ENCODE assay signal across 8 cellular contexts in genomic region chr16:13919683-13920509, GRCh38. TPM values are rescaled to one million over a fixed set of nuclear protein-coding genes. Genes with fewer than 3 reads are reported as not detected.
A peak's percentile ranks its signal among the peaks of the same experiment; 100 is the strongest.
DNase-seq lines count a peak whose midpoint lies in the region; ATAC-seq and TF ChIP-seq lines count a peak whose summit lies in the region.

TSS of gene ERCC4 (plus strand) at chr16:13920154. CDS start at chr16:13920166, 12 bp downstream.

- BruUV-seq in Panc1 (replicated peaks; lab: Mats Ljungman, UMichigan) = no TSS peak

- in situ Hi-C loops in Panc1 (cut with HindIII; ENCODE audit: low pct_unique_long_range_greater_than_20kb, low sequenced_read_pairs) = no loop called here

- H3K27me3 ChIP-seq in DOHH2 (ENCODE audit: control insufficient read depth, low read length) = peaks cover 7% of the 10 kb centered on the region
- H3K27me3 ChIP-seq in KMS-11 (ENCODE audit: insufficient read depth, low read depth) = no peaks in the 10 kb centered on the region
- H3K27me3 ChIP-seq in Panc1 (ENCODE audit: control insufficient read depth, insufficient read depth, low read length) = peaks cover 8% of the 10 kb centered on the region; the same call in 1 of the 2 replicates
- no peaks in the 10 kb centered on the region for H3K27me3 ChIP-seq in muscle layer of colon (ENCODE audit: control insufficient read depth in 1 of 2, insufficient read depth in 2 of 2, low read length in 2 of 2)

- peak; percentile 92 for TF ChIP-seq CTCF in DOHH2 (IDR thresholded peaks at IDR 0.05; ENCODE audit: low read depth, low read length, poor library complexity, severe bottlenecking)
- TF ChIP-seq CTCF in KMS-11 (conservative IDR thresholded peaks at IDR 0.05; ENCODE audit: low read depth, low read length) = peak; percentile 99
- TF ChIP-seq CTCF in Panc1 (IDR thresholded peaks at IDR 0.05) = peak; percentile 100

- H3K36me3 ChIP-seq in DOHH2 (ENCODE audit: control insufficient read depth, low read length) = peaks cover 7% of the 10 kb centered on the region
- no peaks in the 10 kb centered on the region for H3K36me3 ChIP-seq in KMS-11 (ENCODE audit: insufficient read depth)
- peaks cover 6% of the 10 kb centered on the region; the same call in 1 of the 2 replicates for H3K36me3 ChIP-seq in Panc1 (ENCODE audit: control insufficient read depth, insufficient read depth, low read length)
- peaks cover 10% of the 10 kb centered on the region for H3K36me3 ChIP-seq in muscle layer of colon (ENCODE audit: insufficient read depth, low read length)

- H3K9me2 ChIP-seq in DOHH2 (replicated peaks; ENCODE audit: control insufficient read depth, low read length) = no peaks in the 10 kb centered on the region

- H3K4me1 ChIP-seq in DOHH2 (ENCODE audit: control insufficient read depth, low read length) (peaks cover 14% of the 10 kb centered on the region), KMS-11 (ENCODE audit: low read depth, poor library complexity, severe bottlenecking) (peaks cover 62% of the 10 kb centered on the region), Panc1 (ENCODE audit: control insufficient read depth, insufficient read depth, low read length) (peaks cover 34% of the 10 kb centered on the region), muscle layer of colon (ENCODE audit: insufficient read depth, low read length) (peaks cover 10% of the 10 kb centered on the region)

- H3K9me3 Mint-ChIP-seq in activated T-cell treated with anti-CD3 and anti-CD28 coated beads, Interleukin-2, amount 50 U/mL, for 4 hours = no peaks in the 10 kb centered on the region

- intact Hi-C loops in Panc1 (cut with micrococcal nuclease; ENCODE audit: unreplicated experiment) = loop anchor here (5.0 to 10.0 kb wide), 4 partner anchors 152 to 605 kb away; partner anchors contain the start of gene MRTFB

- H3K4me3 ChIP-seq in DOHH2 (ENCODE audit: low read length) (peak within 1 kb of the TSS; percentile 78), KMS-11 (IDR thresholded peaks at IDR 0.05; ENCODE audit: insufficient read depth, low read depth, low read length) (peak within 1 kb of the TSS; percentile 51), Panc1 (ENCODE audit: low read depth in 2 of 2, low read length in 2 of 2) (peak within 1 kb of the TSS; percentile 85 to 87), muscle layer of colon (ENCODE audit: low read depth in 1 of 2, low read length in 2 of 2) (peak within 1 kb of the TSS; percentile 75 to 95)

- H3K9ac ChIP-seq in KMS-11 = peak within 1 kb of the TSS; percentile 83
- H3K9ac ChIP-seq in muscle layer of colon (ENCODE audit: low read length) = peak within 1 kb of the TSS; percentile 85

- no peak within 1 kb of the TSS for H3K27ac ChIP-seq in DOHH2 (ENCODE audit: low read depth, low read length)
- peak within 1 kb of the TSS; percentile 46 for H3K27ac ChIP-seq in KMS-11
- H3K27ac ChIP-seq in Panc1 (ENCODE audit: low read length) = peak within 1 kb of the TSS; percentile 96
- H3K27ac ChIP-seq in muscle layer of colon (ENCODE audit: low read depth, low read length) = peak within 1 kb of the TSS; percentile 65

- peak; percentile 97 for ATAC-seq in GM21737 (IDR thresholded peaks at IDR 0.05; ENCODE audit: unreplicated experiment)
- peak; percentile 99 for ATAC-seq in Panc1
- ATAC-seq in activated T-cell treated with anti-CD3 and anti-CD28 coated beads, Interleukin-2, amount 50 U/mL, for 4 hours = peak; percentile 99
- peak; percentile 99 for ATAC-seq in esophagus mucosa

- H3K27me3 Mint-ChIP-seq in activated T-cell treated with anti-CD3 and anti-CD28 coated beads, Interleukin-2, amount 50 U/mL, for 4 hours (ENCODE audit: low read depth) = no peaks in the 10 kb centered on the region

- peaks cover 10% of the 10 kb centered on the region for H3K79me2 ChIP-seq in DOHH2 (ENCODE audit: control insufficient read depth, low read length)
- H3K79me2 ChIP-seq in KMS-11 (ENCODE audit: insufficient read depth, low read depth) = peaks cover 5% of the 10 kb centered on the region; the same call in 1 of the 2 replicates

- H3K36me3 Mint-ChIP-seq in activated T-cell treated with anti-CD3 and anti-CD28 coated beads, Interleukin-2, amount 50 U/mL, for 4 hours (ENCODE audit: insufficient read depth) = peaks cover 8% of the 10 kb centered on the region

- H3K4me3 Mint-ChIP-seq in activated T-cell treated with anti-CD3 and anti-CD28 coated beads, Interleukin-2, amount 50 U/mL, for 4 hours = peak within 1 kb of the TSS; percentile 97

- peak within 1 kb of the TSS; percentile 85 for H2AFZ ChIP-seq in KMS-11 (ENCODE audit: low read depth)

- POLR2A ChIA-PET in Panc1 (lab: Charles Lee) = interaction anchor here (0.6 kb wide), 2 partner anchors 181 to 565 kb away, joined by 4 to 6 read pairs; no protein-coding TSS in a partner anchor

- CTCF ChIA-PET in Panc1 (lab: Charles Lee) = interaction anchor here (0.5 to 1.3 kb wide), 11 partner anchors 15 to 1608 kb away, joined by 3 to 7 read pairs (median 3); no protein-coding TSS in a partner anchor

- DNase-seq in Panc1 (ENCODE audit: low read depth, low spot score) = peak; percentile 99
- DNase-seq in activated T-cell treated with anti-CD3 and anti-CD28 coated beads, Interleukin-2, amount 50 U/mL, for 4 hours = peak; percentile 98
- DNase-seq in stimulated activated CD8-positive, alpha-beta memory T cell treated with anti-CD3 and anti-CD28 coated beads, Interleukin-7, amount 100 ng/mL, for 24 hours (ENCODE audit: low read depth) = peak; percentile 99

- no peaks in the 10 kb centered on the region for H4K20me1 ChIP-seq in DOHH2 (ENCODE audit: control insufficient read depth, insufficient read depth, low read depth, low read length)
- H4K20me1 ChIP-seq in KMS-11 (ENCODE audit: insufficient read depth) = no peaks in the 10 kb centered on the region

- H3F3A ChIP-seq in DOHH2 (ENCODE audit: control insufficient read depth, insufficient read depth) = no peaks in the 10 kb centered on the region

- H3K4me2 ChIP-seq in DOHH2 (ENCODE audit: low read length) = peak within 1 kb of the TSS; percentile 92
- H3K4me2 ChIP-seq in KMS-11 = peak within 1 kb of the TSS; percentile 82

- peaks cover 20% of the 10 kb centered on the region for H3K4me1 Mint-ChIP-seq in activated T-cell treated with anti-CD3 and anti-CD28 coated beads, Interleukin-2, amount 50 U/mL, for 4 hours (ENCODE audit: low read depth)

- H3K9me3 ChIP-seq in DOHH2 (ENCODE audit: control insufficient read depth, insufficient read depth, low read length) (no peaks in the 10 kb centered on the region), Panc1 (ENCODE audit: control insufficient read depth, insufficient read depth, low read depth, low read length) (no peaks in the 10 kb centered on the region), muscle layer of colon (ENCODE audit: low read length) (no peaks in the 10 kb centered on the region)

RNA-seq across cellular contexts. Expression of gene ERCC4, which starts in this region (rescaled TPM):
- total RNA-seq in Panc1 (2021; ENCODE audit: unreplicated experiment) = 23.4 TPM
- 11.0 TPM for polyA plus RNA-seq in Panc1 (2012; ENCODE audit: insufficient read length)
- total RNA-seq in activated T-cell treated with anti-CD3 and anti-CD28 coated beads, Interleukin-2, amount 50 U/mL, for 4 hours = 10 to 100 TPM; 11.4 to 16.7 (median 12.1) TPM
- total RNA-seq in esophagus mucosa = 5.3 TPM
